In the genomic region with DNA sequence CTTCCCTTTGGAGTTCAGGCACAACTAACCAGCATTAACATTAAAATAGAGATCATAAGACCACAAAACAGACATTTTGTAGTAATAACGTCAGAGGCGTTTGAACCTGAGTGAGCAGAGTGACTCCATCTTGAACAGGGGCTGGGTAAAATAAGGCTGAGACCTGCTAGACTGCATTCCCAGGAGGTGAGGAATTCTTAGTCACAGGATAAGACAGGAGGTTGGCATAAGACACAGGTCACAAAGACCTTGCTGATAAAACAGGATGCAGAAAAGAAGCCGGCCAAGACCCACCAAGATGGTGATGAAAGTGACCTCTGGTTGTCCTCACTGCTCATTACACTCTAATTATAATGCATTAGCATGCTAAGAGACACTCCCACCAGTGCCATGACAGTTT, we compare ENCODE assay signal across 14 cellular contexts.
"Had no signal": no experiment of that assay in that cellular context is flagged by ENCODE, and none has a peak within 500 bp of the region (broad histone marks: within the 10 kb centered on the region; RNA-seq: fewer than 3 reads in every experiment).

No MANE protein-coding gene starts in this region.

- H3K36me3 ChIP-seq: colonic mucosa, gastroesophageal sphincter had no signal

- H3K4me3 ChIP-seq: colonic mucosa, gastroesophageal sphincter had no signal

- H3K4me1 Mint-ChIP-seq: memory B cell, nephron had no signal

- H3K27ac Mint-ChIP-seq: activated CD4-positive, alpha-beta memory T cell treated with anti-CD3 and anti-CD28 coated beads for 36 hours; memory B cell; nephron; progenitor cell of endocrine pancreas had no signal

- H3K9me3 Mint-ChIP-seq: memory B cell had no signal

- H3K27ac ChIP-seq: colonic mucosa, gastroesophageal sphincter had no signal

- H3K27me3 Mint-ChIP-seq: activated CD4-positive, alpha-beta memory T cell treated with anti-CD3 and anti-CD28 coated beads for 36 hours; memory B cell had no signal

- ATAC-seq: gastroesophageal sphincter; sciatic nerve; stimulated activated naive CD8-positive, alpha-beta T cell treated with anti-CD3 and anti-CD28 coated beads, Interleukin-15, Interleukin-2, amounts not matched to agents 100 U/mL and 50 U/mL, for 24 hours had no signal

- H3K9me3 ChIP-seq: colonic mucosa, gastroesophageal sphincter had no signal

- DNase-seq: activated CD4-positive, alpha-beta memory T cell treated with anti-CD3 and anti-CD28 coated beads for 36 hours; activated naive CD4-positive, alpha-beta T cell; aorta; caudate nucleus; colonic mucosa; occipital lobe; stimulated activated naive CD8-positive, alpha-beta T cell treated with anti-CD3 and anti-CD28 coated beads, Interleukin-15, Interleukin-2, amounts not matched to agents 100 U/mL and 50 U/mL, for 24 hours; T-helper 9 cell had no signal

- H3K36me3 Mint-ChIP-seq: activated CD4-positive, alpha-beta memory T cell treated with anti-CD3 and anti-CD28 coated beads for 36 hours; memory B cell had no signal

- H3K4me1 ChIP-seq: colonic mucosa had no signal

- FAIRE-seq: endothelial cell of umbilical vein had no signal

- H3K27me3 ChIP-seq: colonic mucosa, gastroesophageal sphincter had no signal

- H3K4me3 Mint-ChIP-seq: activated CD4-positive, alpha-beta memory T cell treated with anti-CD3 and anti-CD28 coated beads for 36 hours; memory B cell; nephron had no signal
